In the genomic region with DNA sequence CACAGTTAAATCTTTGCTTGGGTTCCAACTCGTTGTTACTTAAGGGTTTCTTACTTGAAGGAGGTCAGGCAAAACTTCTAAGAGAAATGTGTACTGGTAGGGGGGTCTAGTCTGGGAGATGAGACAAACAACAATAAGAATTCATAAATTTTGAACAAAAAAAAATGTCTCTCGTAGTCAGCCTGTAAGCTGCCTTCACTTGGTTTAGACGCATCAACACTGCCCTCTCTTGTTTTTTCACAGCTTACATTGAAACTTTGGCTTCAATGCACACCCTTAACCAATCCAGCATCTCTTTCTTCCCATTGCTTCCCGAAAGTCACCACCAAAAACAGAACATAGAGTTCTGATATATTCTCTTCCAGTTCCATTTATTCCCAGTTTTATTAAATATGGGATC, we compare ENCODE assay signal across 9 cellular contexts.
DNase-seq lines count a peak whose midpoint lies in the region; ATAC-seq and TF ChIP-seq lines count a peak whose summit lies in the region.
"Had no signal": no experiment of that assay in that cellular context is flagged by ENCODE, and none has a peak within 500 bp of the region (broad histone marks: within the 10 kb centered on the region; RNA-seq: fewer than 3 reads in every experiment).

No MANE protein-coding gene starts in this region.

- DNase-seq in BE2C (no peak), Karpas-422 (peak; percentile 79), inferior parietal cortex (ENCODE audit: extremely low spot score) (peak; percentile 56), mucosa of descending colon (no peak)
- DNase-seq in stimulated activated CD4-positive, alpha-beta T cell treated with anti-CD3 and anti-CD28 coated beads, Interleukin-15, amount 100 ng/mL, for 24 hours = no peak
- DNase-seq: activated T-cell treated with anti-CD3 and anti-CD28 coated beads, Interleukin-2, amount 50 U/mL, for 4 hours had no signal

- H3K4me3 ChIP-seq in BE2C (ENCODE audit: low read depth, low read length) (no peak overlapping the region), Karpas-422 (ENCODE audit: low read length) (no peak overlapping the region), WI38 (ENCODE audit: low read depth, low read length) (no peak overlapping the region), mucosa of descending colon (no peak overlapping the region)

- H3K27ac ChIP-seq in Karpas-422 (ENCODE audit: low read length) = no peak overlapping the region

- no peaks in the 10 kb centered on the region for H3K27me3 ChIP-seq in BE2C
- H3K27me3 ChIP-seq in Karpas-422 (ENCODE audit: low read length) = no peaks in the 10 kb centered on the region

- no peaks in the 10 kb centered on the region for H3K9me3 ChIP-seq in BE2C
- H3K9me3 ChIP-seq in Karpas-422 (ENCODE audit: low read length) = no peaks in the 10 kb centered on the region
- H3K9me3 ChIP-seq in mucosa of descending colon = no peaks in the 10 kb centered on the region

- H3K4me1 ChIP-seq in BE2C (no peaks in the 10 kb centered on the region), Karpas-422 (ENCODE audit: low read length) (peaks cover 28% of the 10 kb centered on the region), mucosa of descending colon (ENCODE audit: low read depth) (no peaks in the 10 kb centered on the region)

- H3K9ac ChIP-seq in Karpas-422 (ENCODE audit: low read length) = peak overlapping the region; percentile 14; the same call in 1 of the 2 replicates

- ATAC-seq in mucosa of descending colon = no peak
- no peak for ATAC-seq in HG02571 (IDR thresholded peaks at IDR 0.05; ENCODE audit: unreplicated experiment)
- no peak for ATAC-seq in GM18861 (IDR thresholded peaks at IDR 0.05; ENCODE audit: unreplicated experiment)
- ATAC-seq: activated T-cell treated with anti-CD3 and anti-CD28 coated beads, Interleukin-2, amount 50 U/mL, for 4 hours had no signal

- H2AFZ ChIP-seq in Karpas-422 (ENCODE audit: low read length) = peak overlapping the region; percentile 50

- no peaks in the 10 kb centered on the region for H3K9me2 ChIP-seq in Karpas-422 (replicated peaks; ENCODE audit: insufficient read depth, low read length)

- H3K79me2 ChIP-seq in Karpas-422 (ENCODE audit: low read length) = no peaks in the 10 kb centered on the region

- H3K4me2 ChIP-seq in Karpas-422 (ENCODE audit: low read depth, low read length, poor library complexity, severe bottlenecking) = peak overlapping the region; percentile 43

- peak; percentile 41 for TF ChIP-seq CTCF in BE2C (IDR thresholded peaks at IDR 0.05; ENCODE audit: low read depth, low read length)
- TF ChIP-seq CTCF in WI38 (IDR thresholded peaks at IDR 0.05; ENCODE audit: low read depth, low read length) = 0 out of 2 replicates have a peak, but pooled peaks have one; percentile 6
- no peak for TF ChIP-seq CTCF in mucosa of descending colon (IDR thresholded peaks at IDR 0.05)

- intact Hi-C loops in mucosa of descending colon (cut with DNase I, micrococcal nuclease) = no loop called here

- H3K36me3 ChIP-seq in BE2C (no peaks in the 10 kb centered on the region), Karpas-422 (ENCODE audit: insufficient read depth, low read length) (no peaks in the 10 kb centered on the region), mucosa of descending colon (ENCODE audit: low read depth) (no peaks in the 10 kb centered on the region)

- no peaks in the 10 kb centered on the region for H4K20me1 ChIP-seq in Karpas-422 (ENCODE audit: insufficient read depth, low read depth, low read length)

Comparison
In these comparisons a context has a peak if more than half of its experiments do, and no peak if none do; other contexts are left out.
1. DNase-seq: peak in Karpas-422 (single experiment) and inferior parietal cortex (single experiment); none in BE2C (single experiment), mucosa of descending colon (0 of 3) and stimulated activated CD4-positive, alpha-beta T cell treated with anti-CD3 and anti-CD28 coated beads, Interleukin-15, amount 100 ng/mL, for 24 hours (single experiment).